ENCODE assay signal across 8 cellular contexts in the genomic region with DNA sequence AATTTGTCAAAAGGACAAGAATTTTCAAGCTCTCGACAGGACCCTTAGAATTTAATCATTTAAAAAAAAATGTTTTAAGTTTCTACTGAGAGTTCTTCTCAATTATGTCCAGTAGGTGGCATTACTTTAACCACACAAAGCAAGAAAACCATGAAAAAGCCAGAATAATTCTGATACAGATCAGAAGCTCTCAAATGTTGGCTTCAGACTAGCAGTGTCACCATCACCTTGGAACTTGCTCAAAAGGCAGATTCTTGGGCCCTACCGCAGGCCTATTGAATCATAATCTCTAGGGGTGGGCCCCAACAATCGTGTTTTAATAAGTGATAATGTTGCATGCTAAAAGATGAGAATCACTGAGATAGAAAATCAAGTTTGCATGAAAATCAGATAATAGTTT.
A peak's percentile ranks its signal among the peaks of the same experiment; 100 is the strongest.
DNase-seq lines count a peak whose midpoint lies in the region; ATAC-seq and TF ChIP-seq lines count a peak whose summit lies in the region.

No MANE protein-coding gene starts in this region.

- H3K4me3 ChIP-seq in choroid plexus epithelial cell (ENCODE audit: low read depth, low read length): no peak overlapping the region
- H3K4me3 ChIP-seq in mesenchymal stem cell (ENCODE audit: insufficient read depth in 1 of 2, low read depth in 1 of 2, low read length in 2 of 2): no peak overlapping the region

- no peak overlapping the region for H2AK5ac ChIP-seq in mesenchymal stem cell (ENCODE audit: low read length, severe bottlenecking)

- H3K79me1 ChIP-seq in mesenchymal stem cell (replicated peaks; ENCODE audit: low read length, poor library complexity, severe bottlenecking): no peaks in the 10 kb centered on the region

- no peak overlapping the region for H2AFZ ChIP-seq in mesenchymal stem cell (ENCODE audit: low read depth, low read length)

- H3K4ac ChIP-seq in mesenchymal stem cell (ENCODE audit: low read depth in 1 of 2, low read length in 2 of 2): no peak overlapping the region

- DNase-seq in NOMO-1 (lab: John Stamatoyannopoulos, UW; ENCODE audit: unreplicated experiment in 2 of 2) (peak; percentile 10 to 54), NOMO-1 treated with dmso at 0.1 percent for 144 hours (lab: John Stamatoyannopoulos, UW; ENCODE audit: unreplicated experiment) (no peak), NCI-H69 (lab: John Stamatoyannopoulos, UW) (peak; percentile 89), choroid plexus epithelial cell (ENCODE audit: low read depth) (peak; percentile 72), mesenchymal stem cell (peak; percentile 45)

- no peaks in the 10 kb centered on the region for H3K27me3 ChIP-seq in mesenchymal stem cell (ENCODE audit: control insufficient read depth in 1 of 2, insufficient read depth in 1 of 2, low read length in 2 of 2)

- no peak overlapping the region for H3K18ac ChIP-seq in mesenchymal stem cell (ENCODE audit: low read depth in 1 of 2, low read length in 2 of 2)

- H3K9ac ChIP-seq in mesenchymal stem cell (ENCODE audit: low read length): no peak overlapping the region

- H2BK15ac ChIP-seq in mesenchymal stem cell (ENCODE audit: low read depth, poor library complexity, severe bottlenecking): no peak overlapping the region

- H3K4me1 ChIP-seq in mesenchymal stem cell (ENCODE audit: control insufficient read depth, insufficient read depth, low read depth, low read length): peaks cover 1% of the 10 kb centered on the region

- WGBS in mesenchymal stem cell: 42% methylated on average over 1 of the region's 3 CpGs

- TF ChIP-seq CTCF in choroid plexus epithelial cell (conservative IDR thresholded peaks at IDR 0.05; ENCODE audit: low read depth, low read length): peak; percentile 57

- H3K27ac ChIP-seq in mesenchymal stem cell (ENCODE audit: low read length, poor library complexity, severe bottlenecking): no peak overlapping the region

- H3K4me2 ChIP-seq in mesenchymal stem cell (ENCODE audit: low read length, poor library complexity, severe bottlenecking): no peak overlapping the region

- no peak overlapping the region for H4K91ac ChIP-seq in mesenchymal stem cell (ENCODE audit: low read length)

- no peak overlapping the region for H2BK5ac ChIP-seq in mesenchymal stem cell (ENCODE audit: low read depth, low read length, poor library complexity, severe bottlenecking)

- H2BK12ac ChIP-seq in mesenchymal stem cell (ENCODE audit: low read length in 2 of 2): no peak overlapping the region

- H2BK120ac ChIP-seq in mesenchymal stem cell (ENCODE audit: low read depth, low read length): no peak overlapping the region

- H3K9me3 ChIP-seq in mesenchymal stem cell (ENCODE audit: control insufficient read depth, low read length): no peaks in the 10 kb centered on the region

- no peak overlapping the region for H4K8ac ChIP-seq in mesenchymal stem cell (ENCODE audit: low read length)

- H3K36me3 ChIP-seq in mesenchymal stem cell (ENCODE audit: control insufficient read depth in 1 of 2, insufficient read depth in 2 of 2, low read depth in 1 of 2, low read length in 2 of 2): no peaks in the 10 kb centered on the region

- no peak overlapping the region for H3K23ac ChIP-seq in mesenchymal stem cell (ENCODE audit: low read length in 2 of 2)

- no peak overlapping the region for H3K14ac ChIP-seq in mesenchymal stem cell (ENCODE audit: low read length in 2 of 2)

- ATAC-seq in HG03342 (IDR thresholded peaks at IDR 0.05; ENCODE audit: unreplicated experiment) (peak; percentile 58), GM21737 (IDR thresholded peaks at IDR 0.05; ENCODE audit: unreplicated experiment) (no peak), GM21528 (IDR thresholded peaks at IDR 0.05; ENCODE audit: low FRiP score, unreplicated experiment) (no peak)
